In the genomic region with DNA sequence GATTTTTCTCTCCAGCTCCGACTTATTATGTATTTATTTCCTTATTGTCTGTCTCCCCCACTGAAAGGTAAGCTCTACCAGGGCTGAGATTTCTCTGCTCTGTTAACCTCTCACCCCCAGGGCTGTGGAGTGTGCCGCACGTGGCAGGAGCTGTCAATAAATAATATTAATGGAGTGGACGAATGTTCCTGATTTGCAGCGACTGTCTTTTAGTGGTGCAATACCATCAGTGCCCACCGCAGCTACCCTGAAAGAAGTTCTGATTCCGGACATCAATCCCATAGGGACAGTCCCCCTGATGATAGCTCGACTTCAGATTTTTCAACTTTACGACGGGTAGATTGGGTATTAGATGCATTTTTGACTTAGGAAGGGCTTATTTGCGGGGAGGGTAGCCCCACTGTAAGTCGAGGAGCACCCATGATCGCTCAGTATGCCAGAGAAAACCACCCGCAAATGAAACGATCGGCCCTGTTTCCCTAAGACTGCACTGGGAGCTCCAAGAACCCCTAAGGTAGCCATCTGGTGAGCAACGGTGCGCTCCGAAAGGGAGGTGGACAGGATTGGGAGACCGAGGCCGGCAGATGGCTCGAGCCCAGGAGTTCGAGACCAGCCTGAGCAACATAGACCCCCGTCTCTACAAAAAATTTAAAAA, we compare ENCODE assay signal across 8 cellular contexts. TPM values are rescaled to one million over a fixed set of nuclear protein-coding genes. Genes with fewer than 3 reads are reported as not detected.
DNase-seq lines count a peak whose midpoint lies in the region; ATAC-seq and TF ChIP-seq lines count a peak whose summit lies in the region.

No MANE protein-coding gene starts in this region.

- H3K36me3 ChIP-seq in mesenchymal stem cell (ENCODE audit: control insufficient read depth in 1 of 2, insufficient read depth in 2 of 2, low read depth in 1 of 2, low read length in 2 of 2), result peaks cover 0 to 3% of the 10 kb centered on the region in 2 experiments

- CTCF ChIA-PET in MCF 10A (lab: Yijun Ruan, JAX), result interaction anchor here (0.7 to 4.8 kb wide), 3 partner anchors 12 to 455 kb away, joined by 3 to 28 read pairs (median 3); no protein-coding TSS in a partner anchor

- H3K27me3 Mint-ChIP-seq in MCF 10A (ENCODE audit: insufficient read depth, unreplicated experiment), result peaks cover 18% of the 10 kb centered on the region

- H3K27ac ChIP-seq in mesenchymal stem cell (ENCODE audit: low read length, poor library complexity, severe bottlenecking), result no peak overlapping the region

- peaks cover 22 to 43% of the 10 kb centered on the region in 2 experiments for H3K27me3 ChIP-seq in mesenchymal stem cell (ENCODE audit: control insufficient read depth in 1 of 2, insufficient read depth in 1 of 2, low read length in 2 of 2)

- peak overlapping the region; percentile 61 for H4K8ac ChIP-seq in mesenchymal stem cell (ENCODE audit: low read length)

- H2AK5ac ChIP-seq in mesenchymal stem cell (ENCODE audit: low read length, severe bottlenecking), result no peak overlapping the region

- no peak overlapping the region for H2BK12ac ChIP-seq in mesenchymal stem cell (ENCODE audit: low read length in 2 of 2)

- POLR2A ChIA-PET in MCF 10A (lab: Yijun Ruan, JAX), result interaction anchor here (0.6 to 3.6 kb wide), 12 partner anchors 11 to 1895 kb away, joined by 3 to 20 read pairs (median 4); a partner anchor contains a TSS

- peak overlapping the region; percentile 69 for H3K9ac ChIP-seq in mesenchymal stem cell (ENCODE audit: low read length)

- H3K36me3 Mint-ChIP-seq in MCF 10A (ENCODE audit: insufficient read depth, unreplicated experiment), result no peaks in the 10 kb centered on the region

- no peaks in the 10 kb centered on the region for H3K9me3 Mint-ChIP-seq in MCF 10A (ENCODE audit: unreplicated experiment)

- no peak for TF ChIP-seq CTCF in MCF 10A (IDR thresholded peaks at IDR 0.05; ENCODE audit: unreplicated experiment)

- in situ Hi-C loops in KBM-7 (cut with MboI; ENCODE audit: low pct_unique_long_range_greater_than_20kb, low sequenced_read_pairs), result no loop called here

- DNase-seq in DMS53 (lab: John Stamatoyannopoulos, UW) (peak; percentile 67), KBM-7 (peak; percentile 47), MCF 10A (ENCODE audit: unreplicated experiment) (no peak), mesenchymal stem cell (peak; percentile 30), GM03348 (ENCODE audit: low spot score) (no peak)

- H2BK15ac ChIP-seq in mesenchymal stem cell (ENCODE audit: low read depth, poor library complexity, severe bottlenecking), result no peak overlapping the region

- no peak overlapping the region for H3K4ac ChIP-seq in mesenchymal stem cell (ENCODE audit: low read depth in 1 of 2, low read length in 2 of 2)

- H3K4me2 ChIP-seq in mesenchymal stem cell (ENCODE audit: low read length, poor library complexity, severe bottlenecking), result peak overlapping the region; percentile 88

- H3K79me1 ChIP-seq in mesenchymal stem cell (replicated peaks; ENCODE audit: low read length, poor library complexity, severe bottlenecking), result no peaks in the 10 kb centered on the region

- no peaks in the 10 kb centered on the region for H3K9me3 ChIP-seq in mesenchymal stem cell (ENCODE audit: control insufficient read depth, low read length)

- H3K14ac ChIP-seq in mesenchymal stem cell (ENCODE audit: low read length in 2 of 2), result no peak overlapping the region

- peaks cover 16% of the 10 kb centered on the region for H3K4me1 Mint-ChIP-seq in MCF 10A (ENCODE audit: insufficient read depth, unreplicated experiment)

- peak overlapping the region; percentile 72 for H2AFZ ChIP-seq in mesenchymal stem cell (ENCODE audit: low read depth, low read length)

- H3K18ac ChIP-seq in mesenchymal stem cell (ENCODE audit: low read depth in 1 of 2, low read length in 2 of 2), result no peak overlapping the region

- 30% methylated on average over 23 of the region's 24 CpGs for WGBS in mesenchymal stem cell

- peak overlapping the region; percentile 80 to 90 for H3K4me3 ChIP-seq in mesenchymal stem cell (ENCODE audit: insufficient read depth in 1 of 2, low read depth in 1 of 2, low read length in 2 of 2)

- H3K27ac Mint-ChIP-seq in MCF 10A (ENCODE audit: low read depth, unreplicated experiment), result peak overlapping the region; percentile 39

- BruUV-seq in MCF 10A (replicated peaks; lab: Mats Ljungman, UMichigan), result no TSS peak

- ATAC-seq in HG03196 (IDR thresholded peaks at IDR 0.05; ENCODE audit: unreplicated experiment) (no peak), HG02981 (IDR thresholded peaks at IDR 0.05; ENCODE audit: unreplicated experiment) (no peak), HG02870 (IDR thresholded peaks at IDR 0.05; ENCODE audit: unreplicated experiment) (no peak)

- intact Hi-C loops in MCF 10A (cut with micrococcal nuclease), result loop anchor here (1.0 to 5.0 kb wide), 3 partner anchors 47 to 123 kb away; a partner anchor contains a TSS

- H2BK120ac ChIP-seq in mesenchymal stem cell (ENCODE audit: low read depth, low read length), result no peak overlapping the region

- no peak overlapping the region for H4K91ac ChIP-seq in mesenchymal stem cell (ENCODE audit: low read length)

- H3K23ac ChIP-seq in mesenchymal stem cell (ENCODE audit: low read length in 2 of 2), result no peak overlapping the region

- H3K4me1 ChIP-seq in mesenchymal stem cell (ENCODE audit: control insufficient read depth, insufficient read depth, low read depth, low read length), result peaks cover 13% of the 10 kb centered on the region

- no peak overlapping the region for H2BK5ac ChIP-seq in mesenchymal stem cell (ENCODE audit: low read depth, low read length, poor library complexity, severe bottlenecking)

- peak overlapping the region; percentile 84 for H3K4me3 Mint-ChIP-seq in MCF 10A (ENCODE audit: unreplicated experiment)

RNA-seq across cellular contexts. Expression of a gene that starts 1.0 kb away (rescaled TPM):
- 34.9 and 35.5 TPM in 2 replicates for total RNA-seq in MCF 10A (2022)
- 29.1 TPM for polyA plus RNA-seq in mesenchymal stem cell (2013, experiment 1 of 2)
- polyA plus RNA-seq in mesenchymal stem cell (2013, experiment 2 of 2), result 31.7 TPM

Comparison
In these comparisons a context has a peak if more than half of its experiments do, and no peak if none do; other contexts are left out.
1. DNase-seq: peak in DMS53 (single experiment), KBM-7 (single experiment) and mesenchymal stem cell (single experiment); none in MCF 10A (single experiment) and GM03348 (single experiment).